ENCODE assay signal across 1 cellular context in genomic region chr1:67639336-67639735, GRCh38.
TF ChIP-seq lines count a peak whose summit lies in the region.

No MANE protein-coding gene starts in this region.

TF ChIP-seq in K562, 482 proteins besides CTCF, POLR2A, EP300 and RAD21 (continued from another document):
- TF ChIP-seq E4F1 (CRISPR knock-in tag; IDR thresholded peaks at IDR 0.05; ENCODE audit: borderline replicate concordance) = no peak
- no peak for TF ChIP-seq ZFX (CRISPR knock-in tag; IDR thresholded peaks at IDR 0.05)
- no peak for TF ChIP-seq ZNF134 (CRISPR knock-in tag; conservative IDR thresholded peaks at IDR 0.05)
- TF ChIP-seq IRF2 (CRISPR knock-in tag; IDR thresholded peaks at IDR 0.05) = no peak
- TF ChIP-seq NCOA1 (IDR thresholded peaks at IDR 0.05; ENCODE audit: low read depth) = no peak
- TF ChIP-seq, protein P1, sequence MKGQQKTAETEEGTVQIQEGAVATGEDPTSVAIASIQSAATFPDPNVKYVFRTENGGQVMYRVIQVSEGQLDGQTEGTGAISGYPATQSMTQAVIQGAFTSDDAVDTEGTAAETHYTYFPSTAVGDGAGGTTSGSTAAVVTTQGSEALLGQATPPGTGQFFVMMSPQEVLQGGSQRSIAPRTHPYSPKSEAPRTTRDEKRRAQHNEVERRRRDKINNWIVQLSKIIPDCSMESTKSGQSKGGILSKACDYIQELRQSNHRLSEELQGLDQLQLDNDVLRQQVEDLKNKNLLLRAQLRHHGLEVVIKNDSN (CRISPR knock-in tag; IDR thresholded peaks at IDR 0.05) = no peak
- TF ChIP-seq HMBOX1 (IDR thresholded peaks at IDR 0.05) = no peak
- TF ChIP-seq ZNF3 (CRISPR knock-in tag; IDR thresholded peaks at IDR 0.05) = no peak
